8 cellular contexts compared by ENCODE assay signal in the genomic region with DNA sequence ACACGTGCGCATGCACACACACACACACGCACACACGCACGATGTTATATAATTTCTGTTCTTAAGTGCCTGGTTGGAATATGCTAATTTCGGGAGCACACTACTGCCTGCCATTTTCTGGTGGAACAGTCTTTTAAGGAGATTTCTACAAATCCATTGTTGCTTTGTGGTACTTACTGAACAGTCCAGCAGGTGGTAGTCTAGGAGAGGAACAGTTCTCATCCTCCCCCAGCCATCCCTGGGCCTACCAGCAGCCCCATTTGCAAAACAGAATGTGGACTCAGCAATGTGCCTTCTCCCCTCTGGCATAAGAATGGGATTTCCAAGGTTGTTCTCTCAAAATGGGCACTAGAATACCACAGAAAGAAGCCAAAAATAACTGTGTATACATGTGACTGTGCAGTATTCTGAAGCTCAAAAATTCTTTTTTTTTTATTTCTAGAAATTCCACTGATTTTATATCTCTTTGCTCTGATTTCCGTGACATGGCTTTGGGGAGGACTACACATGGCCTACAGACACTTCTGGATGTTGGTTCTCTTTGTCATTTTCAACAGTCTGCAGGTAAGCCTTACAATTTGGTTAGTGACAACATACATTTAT.
DNase-seq lines count a peak whose midpoint lies in the region; ATAC-seq and TF ChIP-seq lines count a peak whose summit lies in the region.

No MANE protein-coding gene starts in this region.

- H3K9me3 ChIP-seq in NT2/D1 (ENCODE audit: insufficient read depth, low read length) (no peaks in the 10 kb centered on the region; the same call in 1 of the 2 replicates), neural cell (ENCODE audit: low read length) (no peaks in the 10 kb centered on the region), tibial nerve (peaks cover 0 to 4% (median 0%) of the 10 kb centered on the region in 4 donors)

- H3K27ac ChIP-seq in HL-60 (replicated peaks): no peak overlapping the region
- no peak overlapping the region for H3K27ac ChIP-seq in neural cell (ENCODE audit: low read length)
- H3K27ac ChIP-seq in tibial nerve: peak overlapping the region in 2 of 4 donors; percentile 12 to 16

- no peaks in the 10 kb centered on the region for H4K20me1 ChIP-seq in neural cell (ENCODE audit: insufficient read depth)

- DNase-seq in Daoy (ENCODE audit: low read depth) (peak; percentile 72), HL-60 (ENCODE audit: low read depth in 1 of 2, low spot score in 1 of 2) (peak; percentile 14 to 64), NT2/D1 (ENCODE audit: low read depth, low spot score) (peak; percentile 57), fibroblast of the aortic adventitia (ENCODE audit: low read depth) (peak; percentile 92), tibial nerve (ENCODE audit: low spot score in 2 of 2) (peak; percentile 56 to 82)
- DNase-seq in activated T-cell treated with anti-CD3 and anti-CD28 coated beads, Interleukin-2, amount 50 U/mL, for 1 hour: peak; percentile 26

- TF ChIP-seq CTCF in HL-60 (IDR thresholded peaks at IDR 0.05; ENCODE audit: insufficient read depth, low read length) (peak; percentile 23), fibroblast of the aortic adventitia (IDR thresholded peaks at IDR 0.05; ENCODE audit: insufficient read depth, low read length) (peak; percentile 80), neural cell (IDR thresholded peaks at IDR 0.05; ENCODE audit: poor library complexity, severe bottlenecking) (peak; percentile 82), tibial nerve (IDR thresholded peaks at IDR 0.05) (peak; percentile 63 to 92 (median 75))

- no peaks in the 10 kb centered on the region for H3K79me2 ChIP-seq in neural cell (replicated peaks; ENCODE audit: insufficient read depth, low read length)

- H3K9ac ChIP-seq in NT2/D1 (ENCODE audit: insufficient read length, low read depth) (no peak overlapping the region), neural cell (ENCODE audit: low read length) (no peak overlapping the region)

- H3K36me3 ChIP-seq in NT2/D1 (ENCODE audit: insufficient read depth, insufficient read length, low read length) (no peaks in the 10 kb centered on the region), neural cell (ENCODE audit: insufficient read depth, low read length) (no peaks in the 10 kb centered on the region), tibial nerve (no peaks in the 10 kb centered on the region)

- peak; percentile 86 for TF ChIP-seq RAD21 in neural cell (conservative IDR thresholded peaks at IDR 0.05)

- no peak overlapping the region for H2AFZ ChIP-seq in neural cell (ENCODE audit: low read depth, low read length)

- H3K9me2 ChIP-seq in neural cell (ENCODE audit: insufficient read depth, low read length): no peaks in the 10 kb centered on the region

- no peaks in the 10 kb centered on the region for H3F3A ChIP-seq in neural cell (ENCODE audit: insufficient read depth, low read length, poor library complexity, severe bottlenecking)

- H3K27me3 ChIP-seq in HL-60 (ENCODE audit: insufficient read depth, poor library complexity, severe bottlenecking) (no peaks in the 10 kb centered on the region), NT2/D1 (ENCODE audit: insufficient read depth, insufficient read length) (no peaks in the 10 kb centered on the region), neural cell (ENCODE audit: insufficient read depth, low read depth, low read length) (no peaks in the 10 kb centered on the region), tibial nerve (no peaks in the 10 kb centered on the region)

- no peak for TF ChIP-seq EP300 in neural cell (conservative IDR thresholded peaks at IDR 0.05; ENCODE audit: poor library complexity, severe bottlenecking)
- peak in 1 of 2 donors; percentile 84 for TF ChIP-seq EP300 in tibial nerve (IDR thresholded peaks at IDR 0.05)

- H3K4me1 ChIP-seq in NT2/D1 (ENCODE audit: insufficient read depth, insufficient read length): no peaks in the 10 kb centered on the region
- H3K4me1 ChIP-seq in tibial nerve: peaks cover 0 to 33% (median 4%) of the 10 kb centered on the region in 4 donors

- no peak for TF ChIP-seq POLR2A in tibial nerve (IDR thresholded peaks at IDR 0.05)

- peak; percentile 99 for ATAC-seq in GM21423 (IDR thresholded peaks at IDR 0.05; ENCODE audit: unreplicated experiment)

- WGBS in tibial nerve, 2 donors: 32% methylated on average over 7 of the region's 7 CpGs

- H3K4me3 ChIP-seq in HL-60 (replicated peaks; ENCODE audit: insufficient read depth, low read length) (no peak overlapping the region), NT2/D1 (ENCODE audit: insufficient read length, low read depth) (no peak overlapping the region), fibroblast of the aortic adventitia (ENCODE audit: low read depth, low read length) (no peak overlapping the region), neural cell (ENCODE audit: low read length) (no peak overlapping the region), tibial nerve (no peak overlapping the region)

- no peak overlapping the region for H3K4me2 ChIP-seq in neural cell (ENCODE audit: low read length)

TF ChIP-seq in neural cell, 6 proteins besides CTCF, POLR2A, EP300 and RAD21:
- no peak for TF ChIP-seq POLR2AphosphoS5 (IDR thresholded peaks at IDR 0.05)
- no peak for TF ChIP-seq EZH2 (IDR thresholded peaks at IDR 0.05; ENCODE audit: borderline replicate concordance, insufficient read depth, low read length, poor library complexity, severe bottlenecking)
- TF ChIP-seq SMC3 (conservative IDR thresholded peaks at IDR 0.05; ENCODE audit: poor library complexity): peak; percentile 84
- no peak for TF ChIP-seq TAF1 (IDR thresholded peaks at IDR 0.05; ENCODE audit: low read depth)
- TF ChIP-seq MXI1 (conservative IDR thresholded peaks at IDR 0.05; ENCODE audit: poor library complexity, severe bottlenecking): no peak

Comparison
In these comparisons a context has a peak if more than half of its experiments do, and no peak if none do; other contexts are left out.
1. DNase-seq: peak in every context shown above with its lines; median percentile 92 in fibroblast of the aortic adventitia; 72 in Daoy; 69 in tibial nerve; 57 in NT2/D1; 39 in HL-60; 26 in activated T-cell treated with anti-CD3 and anti-CD28 coated beads, Interleukin-2, amount 50 U/mL, for 1 hour.
2. CTCF ChIP-seq: peak in every context shown above with its lines; median percentile 82 in neural cell; 80 in fibroblast of the aortic adventitia; 75 in tibial nerve; 23 in HL-60.